Comparison of ENCODE assay signal across 16 cellular contexts in the genomic region with DNA sequence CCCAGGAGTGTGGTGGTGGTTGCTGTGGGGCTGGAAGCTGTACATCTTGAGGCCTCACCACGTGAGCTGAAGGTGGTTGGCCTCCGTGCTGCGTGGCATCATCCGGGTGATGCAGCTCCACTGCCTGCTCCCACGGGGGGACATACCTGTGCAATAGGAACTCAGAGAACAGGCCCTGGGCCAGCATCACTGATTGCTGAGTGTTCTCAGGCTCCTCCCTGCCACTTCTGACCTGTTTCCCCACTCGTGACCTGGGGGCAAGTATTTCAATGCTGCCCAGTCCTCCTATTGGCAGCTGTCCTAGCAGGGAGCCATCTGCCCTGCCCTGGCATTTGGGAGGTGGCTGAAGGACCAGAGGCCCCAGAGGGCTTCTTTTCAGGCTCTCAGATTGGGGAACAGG. TPM values are rescaled to one million over a fixed set of nuclear protein-coding genes. Genes with fewer than 3 reads are reported as not detected.
"Had no signal": no experiment of that assay in that cellular context is flagged by ENCODE, and none has a peak within 500 bp of the region (broad histone marks: within the 10 kb centered on the region; RNA-seq: fewer than 3 reads in every experiment).

No MANE protein-coding gene starts in this region.

- ATAC-seq: activated T-cell treated with anti-CD3 and anti-CD28 coated beads, Interleukin-2, amount 50 U/mL, for 4 hours; WTC11 had no signal

- H3K4me3 ChIP-seq: lung, skin epidermis had no signal

- H3K9me3 ChIP-seq: neutrophil had no signal

- DNase-seq: activated CD4-positive, alpha-beta memory T cell treated with anti-CD3 and anti-CD28 coated beads, Interleukin-2, amount 10 ng/mL, durations not matched to agents 7 days and 5 days; activated CD4-positive, alpha-beta T cell treated with anti-CD3 and anti-CD28 coated beads for 4 hours; activated effector memory CD4-positive, alpha-beta T cell treated with Interleukin-2 at 50 U/mL for 16 hours; activated T-cell treated with anti-CD3 and anti-CD28 coated beads, Interleukin-2, amount 50 U/mL, for 4 hours; effector CD4-positive, alpha-beta T cell; foreskin melanocyte; head of caudate nucleus; immature natural killer cell; left cardiac atrium; naive B cell; stimulated activated CD4-positive, alpha-beta T cell treated with anti-CD3 and anti-CD28 coated beads, Interleukin-4, amount 100 ng/mL, for 24 hours; stimulated activated naive CD4-positive, alpha-beta T cell had no signal

- H3K36me3 ChIP-seq: neutrophil had no signal

- H3K27ac ChIP-seq: neutrophil had no signal

RNA-seq across cellular contexts. Expression of a gene that starts 26.1 kb away (rescaled TPM):
- polyA plus RNA-seq: immature natural killer cell had no signal
